9 cellular contexts compared by ENCODE assay signal in the genomic region with DNA sequence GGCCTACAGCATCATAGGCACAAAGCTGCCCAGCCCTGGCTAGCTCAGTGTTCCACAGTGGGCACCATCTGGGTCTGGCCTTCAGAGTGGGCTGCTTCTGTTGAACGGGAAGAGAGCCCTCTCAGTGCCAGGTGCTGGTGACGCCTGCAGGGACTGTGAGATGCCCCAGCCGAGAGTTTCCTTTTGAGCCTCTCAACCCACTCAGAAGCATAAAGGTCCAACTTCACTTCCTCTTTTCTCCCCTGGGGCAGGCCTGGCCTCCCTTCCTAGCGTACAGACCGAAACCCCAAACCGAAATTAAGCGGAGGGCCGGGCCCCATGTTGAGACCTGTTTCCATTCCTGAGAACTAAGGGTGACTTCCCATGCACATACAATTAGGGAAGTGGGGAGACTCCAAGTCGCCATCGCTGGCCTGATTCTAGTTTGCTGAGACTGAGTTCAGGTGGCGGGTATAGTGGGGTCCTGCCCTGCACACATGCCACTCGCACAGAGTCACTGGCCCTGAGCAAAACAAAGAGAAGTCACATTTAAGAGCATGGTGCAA. TPM values are rescaled to one million over a fixed set of nuclear protein-coding genes. Genes with fewer than 3 reads are reported as not detected.
DNase-seq lines count a peak whose midpoint lies in the region; ATAC-seq and TF ChIP-seq lines count a peak whose summit lies in the region.
"Had no signal": no experiment of that assay in that cellular context is flagged by ENCODE, and none has a peak within 500 bp of the region (broad histone marks: within the 10 kb centered on the region; RNA-seq: fewer than 3 reads in every experiment).

No MANE protein-coding gene starts in this region.

- intact Hi-C loops in OCI-LY7 (cut with micrococcal nuclease; ENCODE audit: unreplicated experiment): loop anchor here (1.0 to 2.0 kb wide), 3 partner anchors 25 to 64 kb away; partner anchors contain the start of gene HSH2D

- peak; percentile 75 for ATAC-seq in GM18909 (IDR thresholded peaks at IDR 0.05; ENCODE audit: poor library complexity, unreplicated experiment)
- peak; percentile 84 for ATAC-seq in HG02840 (IDR thresholded peaks at IDR 0.05; ENCODE audit: low FRiP score, unreplicated experiment)

- H3K79me2 ChIP-seq in OCI-LY7 (ENCODE audit: insufficient read depth, low read depth, low read length): peaks cover 53% of the 10 kb centered on the region

- peak overlapping the region; percentile 50 to 89 (median 60) for H3K4me3 Mint-ChIP-seq in immature natural killer cell

- no peaks in the 10 kb centered on the region for H3K9me3 Mint-ChIP-seq in immature natural killer cell

- CTCF ChIA-PET in OCI-LY7 (lab: Charles Lee; ENCODE audit: unreplicated experiment): interaction anchor here (1.0 to 1.2 kb wide), 2 partner anchors 31 to 48 kb away, joined by 3 to 4 read pairs; no protein-coding TSS in a partner anchor

- peaks cover 55 to 61% of the 10 kb centered on the region in 2 donors for H3K4me1 Mint-ChIP-seq in immature natural killer cell

- H3K36me3 Mint-ChIP-seq in immature natural killer cell: peaks cover 7 to 26% (median 10%) of the 10 kb centered on the region in 3 donors

- no TSS peak for BruUV-seq in OCI-LY7 (replicated peaks; lab: Mats Ljungman, UMichigan)

- H3K4me3 ChIP-seq in OCI-LY7 (ENCODE audit: low read depth, low read length, poor library complexity, severe bottlenecking) (peak overlapping the region; percentile 54), coronary artery (no peak overlapping the region)
- H3K4me3 ChIP-seq: SJSA1 had no signal

- H3K4me1 ChIP-seq in OCI-LY7 (ENCODE audit: insufficient read depth, low read length, poor library complexity, severe bottlenecking): peaks cover 65% of the 10 kb centered on the region
- H3K4me1 ChIP-seq: SJSA1 had no signal

- H3K27me3 Mint-ChIP-seq in immature natural killer cell (ENCODE audit: low read depth in 3 of 3): peaks cover 0 to 2% (median 2%) of the 10 kb centered on the region in 3 donors

- no peak overlapping the region for H2AFZ ChIP-seq in OCI-LY7 (ENCODE audit: low read length)

- DNase-seq in OCI-LY7 (ENCODE audit: low spot score): peak; percentile 96
- peak; percentile 36 to 40 (median 39) for DNase-seq in immature natural killer cell
- DNase-seq in coronary artery (ENCODE audit: low spot score): no peak
- DNase-seq in HPDE6-E6E7 (ENCODE audit: extremely low spot score): no peak
- DNase-seq in NCI-H526 (lab: John Stamatoyannopoulos, UW): no peak
- no peak for DNase-seq in cortex of kidney (lab: John Stamatoyannopoulos, UW)

- TF ChIP-seq CTCF in OCI-LY7 (conservative IDR thresholded peaks at IDR 0.05; ENCODE audit: low read length): no peak
- no peak for TF ChIP-seq CTCF in coronary artery (IDR thresholded peaks at IDR 0.05)

- no peaks in the 10 kb centered on the region for H3K9me3 ChIP-seq in OCI-LY7 (ENCODE audit: low read length)
- H3K9me3 ChIP-seq: SJSA1 had no signal

- no peaks in the 10 kb centered on the region for H3K9me2 ChIP-seq in OCI-LY7 (ENCODE audit: insufficient read depth, low read length)

- H3K4me2 ChIP-seq in OCI-LY7 (ENCODE audit: low read length): peak overlapping the region; percentile 91

- H4K20me1 ChIP-seq in OCI-LY7 (ENCODE audit: insufficient read depth, low read length): no peaks in the 10 kb centered on the region

- H3K27ac ChIP-seq in OCI-LY7 (ENCODE audit: low read depth, low read length, poor library complexity, severe bottlenecking) (peak overlapping the region; percentile 99), coronary artery (peak overlapping the region in 1 of 2 donors; percentile 17)
- H3K27ac ChIP-seq: SJSA1 had no signal

- peaks cover 81% of the 10 kb centered on the region for H3K36me3 ChIP-seq in OCI-LY7 (ENCODE audit: insufficient read depth, low read length)

- POLR2A ChIA-PET in OCI-LY7 (lab: Charles Lee): interaction anchor here (0.6 to 2.4 kb wide), 4 partner anchors 26 to 326 kb away, joined by 3 to 16 read pairs (median 7); no protein-coding TSS in a partner anchor

- H3K27ac Mint-ChIP-seq in immature natural killer cell: peak overlapping the region; percentile 86 to 96 (median 92)

RNA-seq across cellular contexts. Expression of gene RAB8A, which starts 6.9 kb away (rescaled TPM):
- total RNA-seq in OCI-LY7 (2014; rRNA removed; shearing (Covaris generic)): 64.9 and 69.1 TPM in 2 replicates
- total RNA-seq in OCI-LY7 (2022): 124 and 138 TPM in 2 replicates
- polyA plus RNA-seq in immature natural killer cell: 100 to 1,000 TPM; 110 to 184 (median 126) TPM

RNA-seq across cellular contexts. Expression of gene HSH2D, which starts 24.9 kb away (rescaled TPM):
- total RNA-seq in OCI-LY7 (2014; rRNA removed; shearing (Covaris generic)): 52.4 and 57.6 TPM in 2 replicates
- 70.4 and 79.0 TPM in 2 replicates for total RNA-seq in OCI-LY7 (2022)
- polyA plus RNA-seq in immature natural killer cell: 100 to 1,000 TPM in 1 of 3 donors, 10 to 100 TPM in 2; 70.4 to 127 (median 97.4) TPM
- total RNA-seq: SJSA1 had no signal

RNA-seq across cellular contexts. Expression of gene TPM4, which starts 42.3 kb away (rescaled TPM):
- total RNA-seq in OCI-LY7 (2014; rRNA removed; shearing (Covaris generic)): 111 and 134 TPM in 2 replicates
- 98.1 and 108 TPM in 2 replicates for total RNA-seq in OCI-LY7 (2022)
- 100 to 1,000 TPM; 106 to 193 (median 107) TPM for polyA plus RNA-seq in immature natural killer cell

RNA-seq across cellular contexts. Expression of gene CIB3, which starts 54.8 kb away (rescaled TPM):
- 5.4 TPM in 1 of 2 replicates, not detected in the other for total RNA-seq in OCI-LY7 (2014; rRNA removed; shearing (Covaris generic))
- not detected in 2 replicates for total RNA-seq in OCI-LY7 (2022)
- not detected for polyA plus RNA-seq in immature natural killer cell
- total RNA-seq: SJSA1 had no signal

Comparison
In these comparisons a context has a peak if more than half of its experiments do, and no peak if none do; other contexts are left out.
1. DNase-seq: peak in OCI-LY7 (single experiment) and immature natural killer cell (3 of 3); none in coronary artery (single experiment), HPDE6-E6E7 (single experiment), NCI-H526 (0 of 2) and cortex of kidney (single experiment).